Comparison of ENCODE assay signal across 14 cellular contexts in the genomic region with DNA sequence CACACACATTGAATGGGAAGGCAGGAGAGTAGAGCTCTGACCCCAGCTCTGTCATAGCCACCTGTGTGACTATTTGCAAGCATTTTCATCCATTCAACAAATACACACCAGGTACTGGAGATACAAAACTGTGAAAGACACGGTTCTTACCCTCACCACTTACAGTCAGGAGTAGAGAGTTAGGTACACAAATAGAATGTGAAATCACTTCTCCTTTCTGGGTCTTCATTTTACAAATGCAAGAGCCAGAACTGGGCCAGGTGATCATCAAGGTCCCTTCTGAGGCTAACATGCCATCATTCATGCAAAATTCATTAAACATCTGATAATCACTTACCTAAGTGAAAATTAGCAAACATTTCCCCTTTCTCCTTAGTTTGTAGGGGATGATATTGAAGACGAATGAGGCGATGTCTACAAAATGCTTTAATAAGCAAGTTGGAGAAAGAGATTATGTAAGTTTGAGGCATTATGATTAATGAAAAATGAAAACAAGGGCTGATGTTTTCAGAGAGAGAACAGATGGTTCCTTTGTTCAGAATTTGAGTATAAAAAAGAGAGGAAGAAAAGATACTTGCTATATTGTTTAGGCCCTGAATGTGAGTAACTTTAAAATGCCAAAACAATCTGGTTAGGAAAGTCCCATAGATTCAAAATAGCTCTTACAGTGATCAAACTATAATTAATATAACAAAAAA.
DNase-seq lines count a peak whose midpoint lies in the region; ATAC-seq, FAIRE-seq and TF ChIP-seq lines count a peak whose summit lies in the region.
"Had no signal": no experiment of that assay in that cellular context is flagged by ENCODE, and none has a peak within 500 bp of the region (broad histone marks: within the 10 kb centered on the region; RNA-seq: fewer than 3 reads in every experiment).

No MANE protein-coding gene starts in this region.

- intact Hi-C loops in uterus (cut with DNase I; ENCODE audit: low total_unique reads) = no loop called here

- peak overlapping the region; percentile 10 for H3K4me3 Mint-ChIP-seq in activated naive CD8-positive, alpha-beta T cell treated with anti-CD3 and anti-CD28 coated beads, Interleukin-2, amount 50 U/mL, for 24 hours
- H3K4me3 Mint-ChIP-seq in activated naive CD8-positive, alpha-beta T cell treated with anti-CD3 and anti-CD28 coated beads for 36 hours = no peak overlapping the region
- peak overlapping the region; percentile 22 for H3K4me3 Mint-ChIP-seq in astrocyte (ENCODE audit: unreplicated experiment)
- H3K4me3 Mint-ChIP-seq: nephron had no signal

- peaks cover 38% of the 10 kb centered on the region for H3K4me1 Mint-ChIP-seq in activated naive CD8-positive, alpha-beta T cell treated with anti-CD3 and anti-CD28 coated beads, Interleukin-2, amount 50 U/mL, for 24 hours
- H3K4me1 Mint-ChIP-seq in activated naive CD8-positive, alpha-beta T cell treated with anti-CD3 and anti-CD28 coated beads for 36 hours = peaks cover 14% of the 10 kb centered on the region
- peaks cover 56% of the 10 kb centered on the region for H3K4me1 Mint-ChIP-seq in astrocyte (ENCODE audit: low read depth, unreplicated experiment)

- peaks cover 75% of the 10 kb centered on the region for H4K20me1 ChIP-seq in astrocyte (ENCODE audit: insufficient read depth, low read length)

- no peak for DNase-seq in activated naive CD8-positive, alpha-beta T cell treated with anti-CD3 and anti-CD28 coated beads, Interleukin-2, amount 50 U/mL, for 24 hours
- DNase-seq in activated naive CD8-positive, alpha-beta T cell treated with anti-CD3 and anti-CD28 coated beads for 36 hours = no peak
- DNase-seq in astrocyte (ENCODE audit: low read depth) (no peak), uterus (no peak), NCI-H146 treated with DMSO at 0.1 percent for 48 hours (lab: John Stamatoyannopoulos, UW; ENCODE audit: unreplicated experiment) (no peak), HCEC 1CT (no peak)
- DNase-seq: activated CD8-positive, alpha-beta memory T cell treated with anti-CD3 and anti-CD28 coated beads, Interleukin-2, amount 50 U/mL, for 4 hours; anterior cingulate cortex; DMS153; NCI-H146 had no signal

- no peak for TF ChIP-seq POLR2A in uterus (IDR thresholded peaks at IDR 0.05)

- no peak for ATAC-seq in activated naive CD8-positive, alpha-beta T cell treated with anti-CD3 and anti-CD28 coated beads, Interleukin-2, amount 50 U/mL, for 24 hours
- no peak for ATAC-seq in HG02642 (IDR thresholded peaks at IDR 0.05; ENCODE audit: poor library complexity, unreplicated experiment)

- H3K4me2 ChIP-seq in astrocyte (ENCODE audit: low read length) = peak overlapping the region; percentile 1

- no peaks in the 10 kb centered on the region for H3K27me3 Mint-ChIP-seq in activated naive CD8-positive, alpha-beta T cell treated with anti-CD3 and anti-CD28 coated beads, Interleukin-2, amount 50 U/mL, for 24 hours
- H3K27me3 Mint-ChIP-seq in activated naive CD8-positive, alpha-beta T cell treated with anti-CD3 and anti-CD28 coated beads for 36 hours = no peaks in the 10 kb centered on the region
- no peaks in the 10 kb centered on the region for H3K27me3 Mint-ChIP-seq in astrocyte (ENCODE audit: low read depth, unreplicated experiment)

- no peaks in the 10 kb centered on the region for H3K36me3 Mint-ChIP-seq in activated naive CD8-positive, alpha-beta T cell treated with anti-CD3 and anti-CD28 coated beads, Interleukin-2, amount 50 U/mL, for 24 hours (ENCODE audit: low read depth)
- peaks cover 7% of the 10 kb centered on the region for H3K36me3 Mint-ChIP-seq in activated naive CD8-positive, alpha-beta T cell treated with anti-CD3 and anti-CD28 coated beads for 36 hours
- H3K36me3 Mint-ChIP-seq in astrocyte (ENCODE audit: low read depth, unreplicated experiment) = peaks cover 5% of the 10 kb centered on the region

- WGBS in mesodermal cell (ENCODE audit: insufficient coverage in 2 of 2), 2 experiments = 94 to 100% methylated on average over 2 to 3 of the region's 3 CpGs

- no peaks in the 10 kb centered on the region for H3K9me3 Mint-ChIP-seq in activated naive CD8-positive, alpha-beta T cell treated with anti-CD3 and anti-CD28 coated beads, Interleukin-2, amount 50 U/mL, for 24 hours
- H3K9me3 Mint-ChIP-seq in activated naive CD8-positive, alpha-beta T cell treated with anti-CD3 and anti-CD28 coated beads for 36 hours = no peaks in the 10 kb centered on the region
- H3K9me3 Mint-ChIP-seq in astrocyte (ENCODE audit: unreplicated experiment) = no peaks in the 10 kb centered on the region
- H3K9me3 Mint-ChIP-seq: nephron had no signal

- H3K9me3 ChIP-seq in astrocyte (ENCODE audit: insufficient read depth, low read depth, low read length) = no peaks in the 10 kb centered on the region
- H3K9me3 ChIP-seq in mesodermal cell (ENCODE audit: control insufficient read depth, low read length) = no peaks in the 10 kb centered on the region
- no peaks in the 10 kb centered on the region for H3K9me3 ChIP-seq in uterus

- H3K4me1 ChIP-seq in astrocyte (ENCODE audit: insufficient read depth, low read length) = peaks cover 28% of the 10 kb centered on the region
- H3K4me1 ChIP-seq in mesodermal cell (ENCODE audit: control insufficient read depth, insufficient read depth, low read length, poor library complexity, severe bottlenecking) = peaks cover 39% of the 10 kb centered on the region
- H3K4me1 ChIP-seq in uterus = peaks cover 4 to 26% of the 10 kb centered on the region in 2 donors

- no peak overlapping the region for H2AFZ ChIP-seq in astrocyte (ENCODE audit: low read depth, low read length)

- TF ChIP-seq CTCF in astrocyte (IDR thresholded peaks at IDR 0.05; ENCODE audit: insufficient read depth, low read depth, low read length) (no peak), uterus (IDR thresholded peaks at IDR 0.05) (no peak)

- peaks cover 95% of the 10 kb centered on the region for H3K79me2 ChIP-seq in astrocyte (ENCODE audit: insufficient read depth, low read length)

- H3K27ac ChIP-seq in astrocyte (ENCODE audit: low read depth, low read length) (peak overlapping the region; percentile 30), mesodermal cell (ENCODE audit: low read depth, low read length, severe bottlenecking) (peak overlapping the region; percentile 26), uterus (peak overlapping the region; percentile 48 to 66)

- H3K27ac Mint-ChIP-seq in activated naive CD8-positive, alpha-beta T cell treated with anti-CD3 and anti-CD28 coated beads, Interleukin-2, amount 50 U/mL, for 24 hours = peak overlapping the region; percentile 74
- H3K27ac Mint-ChIP-seq in activated naive CD8-positive, alpha-beta T cell treated with anti-CD3 and anti-CD28 coated beads for 36 hours = no peak overlapping the region
- H3K27ac Mint-ChIP-seq in astrocyte (ENCODE audit: unreplicated experiment) = peak overlapping the region; percentile 31

- H3K36me3 ChIP-seq in astrocyte (ENCODE audit: insufficient read depth, low read length) (peaks cover 11% of the 10 kb centered on the region), mesodermal cell (ENCODE audit: control insufficient read depth, insufficient read depth, low read length) (peaks cover 18% of the 10 kb centered on the region), uterus (no peaks in the 10 kb centered on the region)

- H3K27me3 ChIP-seq in astrocyte (ENCODE audit: insufficient read depth, low read length) = no peaks in the 10 kb centered on the region
- H3K27me3 ChIP-seq in uterus = no peaks in the 10 kb centered on the region

- no peak overlapping the region for H3K4me3 ChIP-seq in astrocyte (ENCODE audit: insufficient read depth, low read depth, low read length)
- no peak overlapping the region for H3K4me3 ChIP-seq in mesodermal cell (ENCODE audit: extremely low read depth, insufficient read depth, low read length, poor library complexity, severe bottlenecking)
- no peak overlapping the region for H3K4me3 ChIP-seq in uterus

- H3K9ac ChIP-seq in astrocyte (ENCODE audit: low read length) = no peak overlapping the region

- no peak for FAIRE-seq in astrocyte (lab: Jason Lieb, UNC)
- FAIRE-seq: A204.1 had no signal
